1 cellular context compared by ENCODE assay signal in the genomic region with DNA sequence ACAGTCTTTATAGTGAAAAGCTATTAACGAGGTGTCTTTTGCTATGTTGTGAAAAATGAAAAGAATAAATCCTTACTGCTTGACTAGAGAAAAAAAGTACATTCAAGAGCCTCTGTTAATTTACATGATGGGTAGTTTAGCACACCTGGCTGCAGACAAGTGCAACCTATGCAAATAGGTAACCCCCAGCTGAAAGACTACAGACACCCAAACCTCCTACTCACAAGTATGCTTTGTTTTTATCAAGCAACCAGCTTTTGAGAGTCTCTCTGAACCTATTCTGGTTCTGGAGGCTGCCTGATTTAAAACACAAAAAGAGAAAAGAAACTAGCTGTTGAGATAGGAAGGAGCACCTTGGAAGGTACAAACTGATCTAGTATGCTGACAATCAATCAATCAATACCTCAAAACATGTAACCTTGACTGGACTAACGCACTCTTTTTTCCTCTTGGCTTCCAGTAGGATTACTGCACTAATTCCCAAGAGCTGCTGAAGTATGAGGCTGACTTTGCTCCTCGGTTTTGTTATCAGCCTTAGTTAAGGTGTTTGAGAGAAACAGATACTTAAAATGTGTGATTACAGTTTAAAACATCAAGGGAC.
TF ChIP-seq lines count a peak whose summit lies in the region.

No MANE protein-coding gene starts in this region.

TF ChIP-seq in WTC11, 78 proteins besides CTCF, POLR2A, EP300 and RAD21 (continued from another document):
- TF ChIP-seq FOXP4 (CRISPR knock-in tag; IDR thresholded peaks at IDR 0.05) (no peak), ZSCAN18 (CRISPR knock-in tag; IDR thresholded peaks at IDR 0.05) (no peak), RORB (CRISPR knock-in tag; IDR thresholded peaks at IDR 0.05) (no peak), TEAD1 (CRISPR knock-in tag; IDR thresholded peaks at IDR 0.05) (no peak), PRDM15 (CRISPR knock-in tag; IDR thresholded peaks at IDR 0.05) (no peak), OVOL2 (CRISPR knock-in tag; IDR thresholded peaks at IDR 0.05; ENCODE audit: borderline replicate concordance) (no peak), ELF4 (CRISPR knock-in tag; IDR thresholded peaks at IDR 0.05; ENCODE audit: low read depth) (no peak), ESRRA (CRISPR knock-in tag; IDR thresholded peaks at IDR 0.05; ENCODE audit: borderline replicate concordance) (no peak), MLX (CRISPR knock-in tag; IDR thresholded peaks at IDR 0.05) (no peak)
- TF ChIP-seq, protein P1, sequence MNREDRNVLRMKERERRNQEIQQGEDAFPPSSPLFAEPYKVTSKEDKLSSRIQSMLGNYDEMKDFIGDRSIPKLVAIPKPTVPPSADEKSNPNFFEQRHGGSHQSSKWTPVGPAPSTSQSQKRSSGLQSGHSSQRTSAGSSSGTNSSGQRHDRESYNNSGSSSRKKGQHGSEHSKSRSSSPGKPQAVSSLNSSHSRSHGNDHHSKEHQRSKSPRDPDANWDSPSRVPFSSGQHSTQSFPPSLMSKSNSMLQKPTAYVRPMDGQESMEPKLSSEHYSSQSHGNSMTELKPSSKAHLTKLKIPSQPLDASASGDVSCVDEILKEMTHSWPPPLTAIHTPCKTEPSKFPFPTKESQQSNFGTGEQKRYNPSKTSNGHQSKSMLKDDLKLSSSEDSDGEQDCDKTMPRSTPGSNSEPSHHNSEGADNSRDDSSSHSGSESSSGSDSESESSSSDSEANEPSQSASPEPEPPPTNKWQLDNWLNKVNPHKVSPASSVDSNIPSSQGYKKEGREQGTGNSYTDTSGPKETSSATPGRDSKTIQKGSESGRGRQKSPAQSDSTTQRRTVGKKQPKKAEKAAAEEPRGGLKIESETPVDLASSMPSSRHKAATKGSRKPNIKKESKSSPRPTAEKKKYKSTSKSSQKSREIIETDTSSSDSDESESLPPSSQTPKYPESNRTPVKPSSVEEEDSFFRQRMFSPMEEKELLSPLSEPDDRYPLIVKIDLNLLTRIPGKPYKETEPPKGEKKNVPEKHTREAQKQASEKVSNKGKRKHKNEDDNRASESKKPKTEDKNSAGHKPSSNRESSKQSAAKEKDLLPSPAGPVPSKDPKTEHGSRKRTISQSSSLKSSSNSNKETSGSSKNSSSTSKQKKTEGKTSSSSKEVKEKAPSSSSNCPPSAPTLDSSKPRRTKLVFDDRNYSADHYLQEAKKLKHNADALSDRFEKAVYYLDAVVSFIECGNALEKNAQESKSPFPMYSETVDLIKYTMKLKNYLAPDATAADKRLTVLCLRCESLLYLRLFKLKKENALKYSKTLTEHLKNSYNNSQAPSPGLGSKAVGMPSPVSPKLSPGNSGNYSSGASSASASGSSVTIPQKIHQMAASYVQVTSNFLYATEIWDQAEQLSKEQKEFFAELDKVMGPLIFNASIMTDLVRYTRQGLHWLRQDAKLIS (CRISPR knock-in tag; IDR thresholded peaks at IDR 0.05; ENCODE audit: borderline replicate concordance) = no peak
- TF ChIP-seq, protein P2, sequence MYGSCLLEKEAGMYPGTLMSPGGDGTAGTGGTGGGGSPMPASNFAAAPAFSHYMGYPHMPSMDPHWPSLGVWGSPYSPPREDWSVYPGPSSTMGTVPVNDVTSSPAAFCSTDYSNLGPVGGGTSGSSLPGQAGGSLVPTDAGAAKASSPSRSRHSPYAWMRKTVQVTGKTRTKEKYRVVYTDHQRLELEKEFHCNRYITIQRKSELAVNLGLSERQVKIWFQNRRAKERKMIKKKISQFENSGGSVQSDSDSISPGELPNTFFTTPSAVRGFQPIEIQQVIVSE (CRISPR knock-in tag; IDR thresholded peaks at IDR 0.05; ENCODE audit: borderline replicate concordance) = no peak
